In the genomic region with DNA sequence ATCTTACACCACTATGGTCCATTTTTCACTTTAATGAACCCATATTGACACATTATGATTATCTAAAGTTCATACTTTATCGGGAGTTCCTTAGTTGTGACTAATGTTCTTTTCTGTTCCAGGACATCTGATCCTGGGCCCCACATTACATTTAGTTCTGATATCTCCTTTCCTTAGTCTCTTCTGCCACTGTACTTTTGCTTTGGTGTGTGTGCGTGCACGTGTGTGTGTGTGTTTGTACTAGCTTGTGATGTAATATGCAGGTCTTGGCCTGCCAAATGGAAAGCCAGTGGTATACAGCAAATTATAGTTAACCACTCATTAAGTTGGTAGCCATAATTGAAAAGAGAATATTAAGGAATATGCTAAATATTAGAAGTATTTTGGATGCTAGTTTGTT, we compare ENCODE assay signal across 12 cellular contexts.
DNase-seq lines count a peak whose midpoint lies in the region; ATAC-seq lines count a peak whose summit lies in the region.
"Had no signal": no experiment of that assay in that cellular context is flagged by ENCODE, and none has a peak within 500 bp of the region (broad histone marks: within the 10 kb centered on the region; RNA-seq: fewer than 3 reads in every experiment).

No MANE protein-coding gene starts in this region.

- H3K36me3 Mint-ChIP-seq in stimulated activated naive CD8-positive, alpha-beta T cell treated with anti-CD3 and anti-CD28 coated beads, Interleukin-15, Interleukin-2, amounts not matched to agents 100 ng/mL and 50 ng/mL, for 24 hours (ENCODE audit: low read depth): peaks cover 6% of the 10 kb centered on the region

- DNase-seq in stimulated activated naive CD8-positive, alpha-beta T cell treated with anti-CD3 and anti-CD28 coated beads, Interleukin-15, Interleukin-2, amounts not matched to agents 100 U/mL and 50 U/mL, for 24 hours: no peak
- DNase-seq in adipocyte (ENCODE audit: low read depth): no peak
- DNase-seq in mesenchymal stem cell: no peak
- no peak for DNase-seq in GM19238 (ENCODE audit: insufficient read length, low spot score)
- DNase-seq in left colon: no peak
- DNase-seq in DMS153 (lab: John Stamatoyannopoulos, UW): no peak
- DNase-seq in hypothalamus (lab: John Stamatoyannopoulos, UW): no peak
- DNase-seq: BE2C, NCI-H345, RPMI8226 had no signal

- intact Hi-C loops in left colon (cut with DNase I, micrococcal nuclease): no loop called here

- peak overlapping the region; percentile 79 for H3K9ac ChIP-seq in adipocyte (ENCODE audit: low read length)
- H3K9ac ChIP-seq in mesenchymal stem cell (ENCODE audit: low read length): peak overlapping the region; percentile 82

- H2BK12ac ChIP-seq in mesenchymal stem cell (ENCODE audit: low read length in 2 of 2): peak overlapping the region; percentile 8 to 99

- H3K4me1 Mint-ChIP-seq in stimulated activated naive CD8-positive, alpha-beta T cell treated with anti-CD3 and anti-CD28 coated beads, Interleukin-15, Interleukin-2, amounts not matched to agents 100 ng/mL and 50 ng/mL, for 24 hours (ENCODE audit: low read depth): peaks cover 79% of the 10 kb centered on the region

- peaks cover 60% of the 10 kb centered on the region for H3K4me1 ChIP-seq in adipocyte (ENCODE audit: control insufficient read depth, insufficient read depth, low read length)
- peaks cover 12% of the 10 kb centered on the region for H3K4me1 ChIP-seq in mesenchymal stem cell (ENCODE audit: control insufficient read depth, insufficient read depth, low read depth, low read length)

- no peak overlapping the region for H3K4ac ChIP-seq in mesenchymal stem cell (ENCODE audit: low read depth in 1 of 2, low read length in 2 of 2)

- H2AFZ ChIP-seq in mesenchymal stem cell (ENCODE audit: low read depth, low read length): no peak overlapping the region

- H3K27me3 ChIP-seq in adipocyte (replicated peaks; ENCODE audit: control insufficient read depth, insufficient read depth, low read length): no peaks in the 10 kb centered on the region
- no peaks in the 10 kb centered on the region for H3K27me3 ChIP-seq in mesenchymal stem cell (ENCODE audit: control insufficient read depth in 1 of 2, insufficient read depth in 1 of 2, low read length in 2 of 2)
- H3K27me3 ChIP-seq: BE2C had no signal

- no peak overlapping the region for H3K4me2 ChIP-seq in mesenchymal stem cell (ENCODE audit: low read length, poor library complexity, severe bottlenecking)

- H3K14ac ChIP-seq in mesenchymal stem cell (ENCODE audit: low read length in 2 of 2): no peak overlapping the region

- peak overlapping the region in 1 of 2 experiments; percentile 67 for H3K18ac ChIP-seq in mesenchymal stem cell (ENCODE audit: low read depth in 1 of 2, low read length in 2 of 2)

- no peak overlapping the region for H3K23ac ChIP-seq in mesenchymal stem cell (ENCODE audit: low read length in 2 of 2)

- no peaks in the 10 kb centered on the region for H3K27me3 Mint-ChIP-seq in stimulated activated naive CD8-positive, alpha-beta T cell treated with anti-CD3 and anti-CD28 coated beads, Interleukin-15, Interleukin-2, amounts not matched to agents 100 ng/mL and 50 ng/mL, for 24 hours

- H2BK15ac ChIP-seq in mesenchymal stem cell (ENCODE audit: low read depth, poor library complexity, severe bottlenecking): no peak overlapping the region

- H3K9me3 ChIP-seq in adipocyte (ENCODE audit: control insufficient read depth, low read length) (peaks cover 3% of the 10 kb centered on the region), mesenchymal stem cell (ENCODE audit: control insufficient read depth, low read length) (no peaks in the 10 kb centered on the region)
- H3K9me3 ChIP-seq: BE2C, prostate gland had no signal

- peak overlapping the region; percentile 63 for H3K27ac Mint-ChIP-seq in stimulated activated naive CD8-positive, alpha-beta T cell treated with anti-CD3 and anti-CD28 coated beads, Interleukin-15, Interleukin-2, amounts not matched to agents 100 ng/mL and 50 ng/mL, for 24 hours

- H3K9me3 Mint-ChIP-seq in stimulated activated naive CD8-positive, alpha-beta T cell treated with anti-CD3 and anti-CD28 coated beads, Interleukin-15, Interleukin-2, amounts not matched to agents 100 ng/mL and 50 ng/mL, for 24 hours: peaks cover 8% of the 10 kb centered on the region

- H3K36me3 ChIP-seq in adipocyte (ENCODE audit: control insufficient read depth, insufficient read depth, low read length, severe bottlenecking) (no peaks in the 10 kb centered on the region), mesenchymal stem cell (ENCODE audit: control insufficient read depth in 1 of 2, insufficient read depth in 2 of 2, low read depth in 1 of 2, low read length in 2 of 2) (no peaks in the 10 kb centered on the region)
- H3K36me3 ChIP-seq: BE2C, prostate gland had no signal

- WGBS in mesenchymal stem cell: 75% methylated on average over 3 of the region's 3 CpGs

- H3K27ac ChIP-seq in mesenchymal stem cell (ENCODE audit: low read length, poor library complexity, severe bottlenecking): peak overlapping the region; percentile 48

- no peak overlapping the region for H4K91ac ChIP-seq in mesenchymal stem cell (ENCODE audit: low read length)

- H3K4me3 Mint-ChIP-seq in stimulated activated naive CD8-positive, alpha-beta T cell treated with anti-CD3 and anti-CD28 coated beads, Interleukin-15, Interleukin-2, amounts not matched to agents 100 ng/mL and 50 ng/mL, for 24 hours: peak overlapping the region; percentile 47

- no peak overlapping the region for H2BK120ac ChIP-seq in mesenchymal stem cell (ENCODE audit: low read depth, low read length)

- H2BK5ac ChIP-seq in mesenchymal stem cell (ENCODE audit: low read depth, low read length, poor library complexity, severe bottlenecking): no peak overlapping the region

- peak overlapping the region; percentile 23 for H2AK5ac ChIP-seq in mesenchymal stem cell (ENCODE audit: low read length, severe bottlenecking)

- no peak for ATAC-seq in stimulated activated naive CD8-positive, alpha-beta T cell treated with anti-CD3 and anti-CD28 coated beads, Interleukin-15, Interleukin-2, amounts not matched to agents 100 U/mL and 50 U/mL, for 24 hours
- no peak for ATAC-seq in left colon

- H4K8ac ChIP-seq in mesenchymal stem cell (ENCODE audit: low read length): no peak overlapping the region

- peak overlapping the region; percentile 61 for H3K4me3 ChIP-seq in adipocyte (ENCODE audit: low read length)
- peak overlapping the region in 1 of 2 experiments; percentile 59 for H3K4me3 ChIP-seq in mesenchymal stem cell (ENCODE audit: insufficient read depth in 1 of 2, low read depth in 1 of 2, low read length in 2 of 2)

- no peaks in the 10 kb centered on the region for H3K79me1 ChIP-seq in mesenchymal stem cell (replicated peaks; ENCODE audit: low read length, poor library complexity, severe bottlenecking)
